1 cellular context compared by ENCODE assay signal in the genomic region with DNA sequence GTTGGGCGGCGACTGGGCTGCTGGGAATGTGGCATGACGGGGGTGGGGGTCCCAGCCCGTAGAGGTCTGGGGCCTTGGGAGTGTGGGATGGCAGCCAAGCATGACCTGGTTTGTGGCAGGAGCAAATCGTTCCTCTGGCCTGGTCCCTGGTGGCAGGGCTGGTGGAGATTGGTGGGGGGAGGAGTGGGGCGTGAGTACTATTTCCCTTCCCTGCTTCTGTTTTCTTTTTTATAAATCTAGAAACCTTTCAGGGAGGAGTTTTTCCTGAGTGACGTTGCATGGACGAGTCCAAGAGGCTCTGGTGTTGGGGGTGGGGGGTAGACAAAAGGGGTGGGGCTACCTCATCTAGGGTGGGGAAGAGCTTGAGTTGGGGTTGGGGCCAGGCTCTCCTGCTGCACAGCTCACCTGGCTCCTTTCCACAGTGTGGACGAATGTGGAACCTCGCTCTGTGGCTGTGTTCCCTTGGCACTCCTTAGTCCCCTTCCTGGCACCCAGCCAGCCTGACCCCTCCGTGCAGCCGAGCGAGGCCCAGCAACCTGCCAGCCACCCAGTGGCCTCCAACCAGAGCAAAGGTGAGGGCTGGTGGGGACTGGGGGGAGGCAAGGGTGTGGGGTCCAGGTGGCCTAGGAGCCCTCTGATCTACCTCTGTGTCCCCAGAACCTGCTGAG.
TF ChIP-seq lines count a peak whose summit lies in the region.

No MANE protein-coding gene starts in this region.

TF ChIP-seq in GM12878, 131 proteins besides CTCF, POLR2A, EP300 and RAD21:
- TF ChIP-seq WRNIP1 (IDR thresholded peaks at IDR 0.05; ENCODE audit: borderline replicate concordance, low read depth, low read length) = no peak
- TF ChIP-seq SKIL (IDR thresholded peaks at IDR 0.05; ENCODE audit: low read depth, poor library complexity, severe bottlenecking) = no peak
- TF ChIP-seq ATF2 (IDR thresholded peaks at IDR 0.05; ENCODE audit: low read length) = no peak
- 0 out of 2 replicates have a peak, but pooled peaks have one; percentile 17 for TF ChIP-seq JUND (IDR thresholded peaks at IDR 0.05; ENCODE audit: low read depth, low read length)
- no peak for TF ChIP-seq BACH1 (IDR thresholded peaks at IDR 0.05; ENCODE audit: borderline replicate concordance)
- no peak for TF ChIP-seq CEBPB (IDR thresholded peaks at IDR 0.05; ENCODE audit: borderline replicate concordance in 1 of 2, low read depth in 2 of 2, low read length in 2 of 2)
- no peak for TF ChIP-seq BMI1 (IDR thresholded peaks at IDR 0.05; ENCODE audit: borderline replicate concordance)
- TF ChIP-seq FOXK2 (IDR thresholded peaks at IDR 0.05) = no peak
- no peak for TF ChIP-seq MYB (IDR thresholded peaks at IDR 0.05; ENCODE audit: borderline replicate concordance, low read depth, low read length)
- no peak for TF ChIP-seq NR2C2 (IDR thresholded peaks at IDR 0.05; ENCODE audit: borderline replicate concordance, control insufficient read depth, insufficient read length, low read depth)
- no peak for TF ChIP-seq MTA3 (IDR thresholded peaks at IDR 0.05; ENCODE audit: borderline replicate concordance, low read length)
- no peak for TF ChIP-seq CREM (IDR thresholded peaks at IDR 0.05; ENCODE audit: low read depth)
- TF ChIP-seq, protein P1, sequence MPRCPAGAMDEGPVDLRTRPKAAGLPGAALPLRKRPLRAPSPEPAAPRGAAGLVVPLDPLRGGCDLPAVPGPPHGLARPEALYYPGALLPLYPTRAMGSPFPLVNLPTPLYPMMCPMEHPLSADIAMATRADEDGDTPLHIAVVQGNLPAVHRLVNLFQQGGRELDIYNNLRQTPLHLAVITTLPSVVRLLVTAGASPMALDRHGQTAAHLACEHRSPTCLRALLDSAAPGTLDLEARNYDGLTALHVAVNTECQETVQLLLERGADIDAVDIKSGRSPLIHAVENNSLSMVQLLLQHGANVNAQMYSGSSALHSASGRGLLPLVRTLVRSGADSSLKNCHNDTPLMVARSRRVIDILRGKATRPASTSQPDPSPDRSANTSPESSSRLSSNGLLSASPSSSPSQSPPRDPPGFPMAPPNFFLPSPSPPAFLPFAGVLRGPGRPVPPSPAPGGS (IDR thresholded peaks at IDR 0.05; ENCODE audit: borderline replicate concordance, insufficient read depth, low read depth, low read length, poor library complexity, severe bottlenecking) = no peak
- TF ChIP-seq, protein P2, sequence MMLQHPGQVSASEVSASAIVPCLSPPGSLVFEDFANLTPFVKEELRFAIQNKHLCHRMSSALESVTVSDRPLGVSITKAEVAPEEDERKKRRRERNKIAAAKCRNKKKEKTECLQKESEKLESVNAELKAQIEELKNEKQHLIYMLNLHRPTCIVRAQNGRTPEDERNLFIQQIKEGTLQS (IDR thresholded peaks at IDR 0.05; ENCODE audit: borderline replicate concordance, extremely low read depth, low read depth, low read length) = no peak
- TF ChIP-seq SMAD5 (IDR thresholded peaks at IDR 0.05; ENCODE audit: low read depth) = no peak
- no peak for TF ChIP-seq RAD51 (IDR thresholded peaks at IDR 0.05)
- TF ChIP-seq RCOR1 (conservative IDR thresholded peaks at IDR 0.05; ENCODE audit: low read depth, low read length) = no peak
- no peak for TF ChIP-seq POLR2AphosphoS2 (IDR thresholded peaks at IDR 0.05; ENCODE audit: low read depth, low read length)
- no peak for TF ChIP-seq ZSCAN29 (IDR thresholded peaks at IDR 0.05)
- TF ChIP-seq IKZF2 (IDR thresholded peaks at IDR 0.05) = no peak
- TF ChIP-seq PAX5 (IDR thresholded peaks at IDR 0.05; ENCODE audit: borderline replicate concordance, low read depth, low read length) = peak; percentile 86
- 0 out of 2 replicates have a peak, but pooled peaks have one; percentile 32 for TF ChIP-seq CREB1 (IDR thresholded peaks at IDR 0.05; ENCODE audit: low read depth)
- TF ChIP-seq, protein P3, sequence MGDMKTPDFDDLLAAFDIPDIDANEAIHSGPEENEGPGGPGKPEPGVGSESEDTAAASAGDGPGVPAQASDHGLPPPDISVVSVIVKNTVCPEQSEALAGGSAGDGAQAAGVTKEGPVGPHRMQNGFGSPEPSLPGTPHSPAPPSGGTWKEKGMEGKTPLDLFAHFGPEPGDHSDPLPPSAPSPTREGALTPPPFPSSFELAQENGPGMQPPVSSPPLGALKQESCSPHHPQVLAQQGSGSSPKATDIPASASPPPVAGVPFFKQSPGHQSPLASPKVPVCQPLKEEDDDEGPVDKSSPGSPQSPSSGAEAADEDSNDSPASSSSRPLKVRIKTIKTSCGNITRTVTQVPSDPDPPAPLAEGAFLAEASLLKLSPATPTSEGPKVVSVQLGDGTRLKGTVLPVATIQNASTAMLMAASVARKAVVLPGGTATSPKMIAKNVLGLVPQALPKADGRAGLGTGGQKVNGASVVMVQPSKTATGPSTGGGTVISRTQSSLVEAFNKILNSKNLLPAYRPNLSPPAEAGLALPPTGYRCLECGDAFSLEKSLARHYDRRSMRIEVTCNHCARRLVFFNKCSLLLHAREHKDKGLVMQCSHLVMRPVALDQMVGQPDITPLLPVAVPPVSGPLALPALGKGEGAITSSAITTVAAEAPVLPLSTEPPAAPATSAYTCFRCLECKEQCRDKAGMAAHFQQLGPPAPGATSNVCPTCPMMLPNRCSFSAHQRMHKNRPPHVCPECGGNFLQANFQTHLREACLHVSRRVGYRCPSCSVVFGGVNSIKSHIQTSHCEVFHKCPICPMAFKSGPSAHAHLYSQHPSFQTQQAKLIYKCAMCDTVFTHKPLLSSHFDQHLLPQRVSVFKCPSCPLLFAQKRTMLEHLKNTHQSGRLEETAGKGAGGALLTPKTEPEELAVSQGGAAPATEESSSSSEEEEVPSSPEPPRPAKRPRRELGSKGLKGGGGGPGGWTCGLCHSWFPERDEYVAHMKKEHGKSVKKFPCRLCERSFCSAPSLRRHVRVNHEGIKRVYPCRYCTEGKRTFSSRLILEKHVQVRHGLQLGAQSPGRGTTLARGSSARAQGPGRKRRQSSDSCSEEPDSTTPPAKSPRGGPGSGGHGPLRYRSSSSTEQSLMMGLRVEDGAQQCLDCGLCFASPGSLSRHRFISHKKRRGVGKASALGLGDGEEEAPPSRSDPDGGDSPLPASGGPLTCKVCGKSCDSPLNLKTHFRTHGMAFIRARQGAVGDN (IDR thresholded peaks at IDR 0.05) = no peak
- no peak for TF ChIP-seq GABPA (IDR thresholded peaks at IDR 0.05; ENCODE audit: low read depth)
TF ChIP-seq in GM12878: peak in this region for 3.
